ENCODE assay signal across 10 cellular contexts in the genomic region with DNA sequence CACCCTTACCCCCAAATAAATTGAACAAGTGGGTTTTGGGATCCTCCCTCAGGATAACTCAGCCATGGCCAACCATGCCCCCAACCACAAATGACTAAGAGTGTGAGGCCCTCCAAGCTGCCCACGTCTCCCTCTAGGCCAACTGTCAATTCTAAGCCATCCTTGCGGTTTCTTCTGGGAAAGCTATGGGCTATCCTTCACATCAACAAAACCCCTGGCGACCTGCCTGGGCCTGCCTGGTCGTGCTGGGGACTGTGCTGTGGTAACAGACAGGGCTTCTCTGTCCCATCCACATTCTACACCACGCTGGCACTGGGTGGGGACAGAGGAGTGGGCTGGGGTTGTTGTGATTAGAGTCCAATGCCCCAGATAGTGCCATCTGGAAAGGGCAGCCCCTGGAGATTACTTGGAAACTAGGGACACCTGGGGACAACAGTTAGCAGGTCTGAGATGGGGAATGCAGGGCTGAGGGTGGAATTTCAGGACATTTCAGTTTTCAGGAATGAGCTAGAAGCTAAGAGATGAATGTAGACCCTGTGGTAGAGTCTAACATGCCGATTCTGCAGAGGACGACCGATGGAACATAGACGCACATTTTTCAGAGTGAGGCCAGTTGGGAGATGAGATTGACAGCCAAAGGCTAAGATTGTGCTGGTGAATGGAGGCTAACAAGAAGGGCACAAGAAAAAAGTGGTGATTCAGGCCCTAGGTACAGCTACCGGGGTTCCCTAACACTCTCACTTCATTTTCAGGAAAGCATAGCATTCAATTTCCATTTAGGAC.
A peak's percentile ranks its signal among the peaks of the same experiment; 100 is the strongest.
DNase-seq lines count a peak whose midpoint lies in the region; ATAC-seq and TF ChIP-seq lines count a peak whose summit lies in the region.
"Had no signal": no experiment of that assay in that cellular context is flagged by ENCODE, and none has a peak within 500 bp of the region (broad histone marks: within the 10 kb centered on the region; RNA-seq: fewer than 3 reads in every experiment).

No MANE protein-coding gene starts in this region.

- ATAC-seq in GM18498 (IDR thresholded peaks at IDR 0.05; ENCODE audit: unreplicated experiment) = peak; percentile 25
- ATAC-seq in GM18519 (IDR thresholded peaks at IDR 0.05; ENCODE audit: low FRiP score, unreplicated experiment) = no peak
- ATAC-seq: CD8-positive, alpha-beta T cell had no signal

- no peak overlapping the region for H3K4me3 Mint-ChIP-seq in brain
- no peak overlapping the region for H3K4me3 Mint-ChIP-seq in neural crest cell
- H3K4me3 Mint-ChIP-seq in CD14-positive monocyte = no peak overlapping the region
- H3K4me3 Mint-ChIP-seq: CD8-positive, alpha-beta T cell had no signal

- intact Hi-C loops in CD14-positive monocyte (cut with micrococcal nuclease) = no loop called here

- TF ChIP-seq CTCF in brain (conservative IDR thresholded peaks at IDR 0.05) (no peak), neural crest cell (conservative IDR thresholded peaks at IDR 0.05) (no peak), CD14-positive monocyte (IDR thresholded peaks at IDR 0.05) (no peak)

- DNase-seq in HT1080 (ENCODE audit: low read depth) (peak; percentile 88), neural crest cell (ENCODE audit: low read depth, low spot score) (no peak), NCI-H774 (lab: John Stamatoyannopoulos, UW) (no peak), CD14-positive monocyte (ENCODE audit: low spot score) (no peak), EL (no peak)
- DNase-seq: CD8-positive, alpha-beta T cell; occipital lobe had no signal

- H3K36me3 Mint-ChIP-seq in brain (no peaks in the 10 kb centered on the region), neural crest cell (ENCODE audit: low read depth) (no peaks in the 10 kb centered on the region), CD14-positive monocyte (no peaks in the 10 kb centered on the region)
- H3K36me3 Mint-ChIP-seq: CD8-positive, alpha-beta T cell had no signal

- H3K27ac Mint-ChIP-seq in brain (peak overlapping the region in 4 of 5 experiments; percentile 50 to 95 (median 90)), neural crest cell (ENCODE audit: unreplicated experiment) (peak overlapping the region; percentile 79), CD14-positive monocyte (no peak overlapping the region)
- H3K27ac Mint-ChIP-seq: CD8-positive, alpha-beta T cell had no signal

- H3K4me1 Mint-ChIP-seq in brain (peaks cover 18% of the 10 kb centered on the region), neural crest cell (peaks cover 37% of the 10 kb centered on the region), CD14-positive monocyte (no peaks in the 10 kb centered on the region)

- H3K9me3 Mint-ChIP-seq in brain (peaks cover 0 to 8% (median 0%) of the 10 kb centered on the region in 5 experiments), neural crest cell (no peaks in the 10 kb centered on the region), CD14-positive monocyte (peaks cover 0 to 13% (median 1%) of the 10 kb centered on the region in 7 donors)
- H3K9me3 Mint-ChIP-seq: CD8-positive, alpha-beta T cell had no signal

- H3K27me3 Mint-ChIP-seq in brain (peaks cover 9% of the 10 kb centered on the region), neural crest cell (ENCODE audit: low read depth) (no peaks in the 10 kb centered on the region), CD14-positive monocyte (ENCODE audit: low read depth in 3 of 3) (peaks cover 5 to 15% (median 5%) of the 10 kb centered on the region in 3 donors)

Comparison
In these comparisons a context has a peak if more than half of its experiments do, and no peak if none do; other contexts are left out.
1. H3K27ac Mint-ChIP-seq: peak in brain (4 of 5) and neural crest cell (single experiment); none in CD14-positive monocyte (0 of 7).